ENCODE assay signal across 1 cellular context in the genomic region with DNA sequence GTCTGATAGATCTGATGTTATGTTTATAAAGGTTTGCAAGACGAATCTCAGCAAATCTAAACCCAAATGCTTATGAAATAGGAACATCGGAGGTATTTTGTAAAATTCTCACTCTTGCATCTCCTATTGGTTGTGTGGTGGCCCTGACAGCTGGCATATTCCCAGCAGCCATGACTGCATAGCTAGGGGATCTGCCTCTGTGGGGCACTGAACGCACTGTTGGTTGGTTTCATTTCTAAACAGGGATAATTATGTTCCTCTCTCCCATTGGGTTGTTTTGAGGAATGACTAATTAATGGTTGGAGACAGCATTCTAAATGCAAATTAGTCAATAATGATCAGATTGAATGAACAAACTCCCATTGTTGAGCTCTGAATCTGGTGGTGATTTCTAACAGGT.
TF ChIP-seq lines count a peak whose summit lies in the region.

No MANE protein-coding gene starts in this region.

TF ChIP-seq in HepG2, 621 proteins besides CTCF, POLR2A, EP300 and RAD21:
- TF ChIP-seq YEATS4 (CRISPR knock-in tag; IDR thresholded peaks at IDR 0.05; ENCODE audit: borderline replicate concordance) (no peak), ETV5 (CRISPR knock-in tag; IDR thresholded peaks at IDR 0.05; ENCODE audit: borderline replicate concordance) (no peak), GATAD1 (CRISPR knock-in tag; IDR thresholded peaks at IDR 0.05) (no peak), TBL1XR1 (IDR thresholded peaks at IDR 0.05; ENCODE audit: borderline replicate concordance, low read length, partially characterized antibody) (no peak), ZNF713 (CRISPR knock-in tag; IDR thresholded peaks at IDR 0.05) (no peak), SALL1 (CRISPR knock-in tag; IDR thresholded peaks at IDR 0.05) (no peak), NKX3-1 (CRISPR knock-in tag; IDR thresholded peaks at IDR 0.05) (no peak), SMAD9 (CRISPR knock-in tag; IDR thresholded peaks at IDR 0.05) (no peak), ZNF10 (CRISPR knock-in tag; IDR thresholded peaks at IDR 0.05; ENCODE audit: borderline replicate concordance, low read depth) (no peak), HNRNPLL (IDR thresholded peaks at IDR 0.05; ENCODE audit: low read depth, low read length, poor library complexity, severe bottlenecking) (no peak), CBFB (CRISPR knock-in tag; IDR thresholded peaks at IDR 0.05) (no peak), MXI1 (IDR thresholded peaks at IDR 0.05; ENCODE audit: borderline replicate concordance, low read depth, low read length) (no peak), ZNF562 (CRISPR knock-in tag; IDR thresholded peaks at IDR 0.05; ENCODE audit: borderline replicate concordance) (no peak), ZFP37 (CRISPR knock-in tag; IDR thresholded peaks at IDR 0.05; ENCODE audit: borderline replicate concordance) (no peak), JUN (CRISPR knock-in tag; IDR thresholded peaks at IDR 0.05) (no peak), ZNF672 (CRISPR knock-in tag; IDR thresholded peaks at IDR 0.05) (no peak)
- TF ChIP-seq, protein P1, sequence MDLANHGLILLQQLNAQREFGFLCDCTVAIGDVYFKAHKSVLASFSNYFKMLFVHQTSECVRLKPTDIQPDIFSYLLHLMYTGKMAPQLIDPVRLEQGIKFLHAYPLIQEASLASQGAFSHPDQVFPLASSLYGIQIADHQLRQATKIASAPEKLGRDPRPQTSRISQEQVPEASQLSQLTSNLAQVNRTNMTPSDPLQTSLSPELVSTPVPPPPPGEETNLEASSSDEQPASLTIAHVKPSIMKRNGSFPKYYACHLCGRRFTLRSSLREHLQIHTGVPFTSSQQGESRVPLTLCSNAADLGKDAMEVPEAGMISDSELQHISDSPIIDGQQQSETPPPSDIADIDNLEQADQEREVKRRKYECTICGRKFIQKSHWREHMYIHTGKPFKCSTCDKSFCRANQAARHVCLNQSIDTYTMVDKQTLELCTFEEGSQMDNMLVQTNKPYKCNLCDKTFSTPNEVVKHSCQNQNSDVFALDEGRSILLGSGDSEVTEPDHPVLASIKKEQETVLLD (CRISPR knock-in tag; IDR thresholded peaks at IDR 0.05; ENCODE audit: low read depth), result no peak
